In the genomic region with DNA sequence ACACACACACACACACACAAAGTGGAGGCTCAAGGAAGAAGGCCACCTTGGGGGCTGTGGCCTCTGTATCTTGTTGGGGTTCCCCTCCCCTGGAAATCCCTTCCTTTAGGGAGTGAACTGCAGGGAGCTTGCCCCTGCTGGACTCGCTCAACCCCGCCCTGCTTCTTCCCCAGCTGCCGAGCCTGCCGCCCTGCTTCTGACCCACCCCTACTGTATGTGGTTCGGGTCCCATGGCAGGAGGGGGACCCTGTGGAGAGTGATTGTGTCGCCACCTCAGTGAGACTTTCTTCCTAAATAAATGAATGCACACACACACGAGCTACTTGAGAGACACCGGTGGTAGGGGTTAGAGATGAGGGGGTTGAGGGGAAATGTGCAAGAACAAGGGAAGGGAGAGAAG, we compare ENCODE assay signal across 18 cellular contexts.
DNase-seq lines count a peak whose midpoint lies in the region; ATAC-seq and TF ChIP-seq lines count a peak whose summit lies in the region.
"Had no signal": no experiment of that assay in that cellular context is flagged by ENCODE, and none has a peak within 500 bp of the region (broad histone marks: within the 10 kb centered on the region; RNA-seq: fewer than 3 reads in every experiment).

No MANE protein-coding gene starts in this region.

- intact Hi-C loops in Caco-2 (cut with micrococcal nuclease; ENCODE audit: unreplicated experiment), result no loop called here

- no peaks in the 10 kb centered on the region for H3K36me3 ChIP-seq in CD4-positive, CD25-positive, alpha-beta regulatory T cell (ENCODE audit: control insufficient read depth, insufficient read depth, low read length)
- no peaks in the 10 kb centered on the region for H3K36me3 ChIP-seq in KOPT-K1 (ENCODE audit: insufficient read depth, low read length)
- no peaks in the 10 kb centered on the region for H3K36me3 ChIP-seq in neural progenitor cell
- H3K36me3 ChIP-seq in Caco-2 (ENCODE audit: control insufficient read depth, insufficient read depth, low read length), result no peaks in the 10 kb centered on the region

- H2AFZ ChIP-seq in neural progenitor cell (replicated peaks), result no peak overlapping the region
- H2AFZ ChIP-seq: GM23248 had no signal

- H3K27me3 Mint-ChIP-seq in activated CD4-positive, alpha-beta T cell treated with anti-CD3 and anti-CD28 coated beads, Interleukin-2, amount 10 ng/mL, durations not matched to agents 7 days and 5 days, result no peaks in the 10 kb centered on the region
- no peaks in the 10 kb centered on the region for H3K27me3 Mint-ChIP-seq in CD4-positive, CD25-positive, alpha-beta regulatory T cell
- peaks cover 9% of the 10 kb centered on the region for H3K27me3 Mint-ChIP-seq in neural progenitor cell (ENCODE audit: insufficient read depth, low read depth)
- peaks cover 32% of the 10 kb centered on the region for H3K27me3 Mint-ChIP-seq in Caco-2 (ENCODE audit: insufficient read depth, unreplicated experiment)

- TF ChIP-seq CTCF in neural progenitor cell (IDR thresholded peaks at IDR 0.05) (no peak), Caco-2 (IDR thresholded peaks at IDR 0.05; ENCODE audit: insufficient read depth in 1 of 2, low read depth in 1 of 2, low read length in 1 of 2, severe bottlenecking in 1 of 2, unreplicated experiment in 1 of 2) (no peak)

- no peak overlapping the region for H3K27ac ChIP-seq in CD4-positive, CD25-positive, alpha-beta regulatory T cell (ENCODE audit: insufficient read depth, low read length, poor library complexity, severe bottlenecking)
- H3K27ac ChIP-seq in KOPT-K1 (ENCODE audit: low read depth, low read length, poor library complexity, severe bottlenecking), result peak overlapping the region; percentile 28
- H3K27ac ChIP-seq in neural progenitor cell, result no peak overlapping the region
- H3K27ac ChIP-seq: 22Rv1, A549, C4-2B, GM23248 had no signal

- no peak overlapping the region for H3K4me3 Mint-ChIP-seq in activated CD4-positive, alpha-beta T cell treated with anti-CD3 and anti-CD28 coated beads, Interleukin-2, amount 10 ng/mL, durations not matched to agents 7 days and 5 days
- H3K4me3 Mint-ChIP-seq in CD4-positive, CD25-positive, alpha-beta regulatory T cell, result no peak overlapping the region
- H3K4me3 Mint-ChIP-seq in neural progenitor cell, result no peak overlapping the region
- H3K4me3 Mint-ChIP-seq in Caco-2 (ENCODE audit: unreplicated experiment), result no peak overlapping the region
- H3K4me3 Mint-ChIP-seq: HFFc6 had no signal

- no peak for ATAC-seq in CD4-positive, CD25-positive, alpha-beta regulatory T cell (ENCODE audit: low read depth in 2 of 2)
- ATAC-seq in HG02852 (IDR thresholded peaks at IDR 0.05; ENCODE audit: unreplicated experiment), result no peak
- ATAC-seq: A549 had no signal

- H3K9me3 Mint-ChIP-seq in activated CD4-positive, alpha-beta T cell treated with anti-CD3 and anti-CD28 coated beads, Interleukin-2, amount 10 ng/mL, durations not matched to agents 7 days and 5 days, result no peaks in the 10 kb centered on the region
- H3K9me3 Mint-ChIP-seq in CD4-positive, CD25-positive, alpha-beta regulatory T cell, result no peaks in the 10 kb centered on the region
- H3K9me3 Mint-ChIP-seq in neural progenitor cell (no peaks in the 10 kb centered on the region), Caco-2 (ENCODE audit: unreplicated experiment) (no peaks in the 10 kb centered on the region)
- H3K9me3 Mint-ChIP-seq: CD8-positive, alpha-beta memory T cell had no signal

- H3K27ac Mint-ChIP-seq in activated CD4-positive, alpha-beta T cell treated with anti-CD3 and anti-CD28 coated beads, Interleukin-2, amount 10 ng/mL, durations not matched to agents 7 days and 5 days, result peak overlapping the region; percentile 32
- peak overlapping the region in 2 of 3 donors; percentile 46 to 59 for H3K27ac Mint-ChIP-seq in CD4-positive, CD25-positive, alpha-beta regulatory T cell
- peak overlapping the region; percentile 88 for H3K27ac Mint-ChIP-seq in neural progenitor cell
- no peak overlapping the region for H3K27ac Mint-ChIP-seq in Caco-2 (ENCODE audit: unreplicated experiment)
- H3K27ac Mint-ChIP-seq: HFFc6 had no signal

- H4K20me1 ChIP-seq in neural progenitor cell (ENCODE audit: low read depth), result peaks cover 100% of the 10 kb centered on the region

- peaks cover 3% of the 10 kb centered on the region for H3K4me1 ChIP-seq in CD4-positive, CD25-positive, alpha-beta regulatory T cell (ENCODE audit: control insufficient read depth, insufficient read depth, low read length, poor library complexity, severe bottlenecking)
- H3K4me1 ChIP-seq in neural progenitor cell, result peaks cover 59% of the 10 kb centered on the region
- no peaks in the 10 kb centered on the region for H3K4me1 ChIP-seq in Caco-2
- H3K4me1 ChIP-seq: A549 had no signal

- no peak overlapping the region for H3K4me3 ChIP-seq in CD4-positive, CD25-positive, alpha-beta regulatory T cell (ENCODE audit: low read depth, low read length)
- no peak overlapping the region for H3K4me3 ChIP-seq in neural progenitor cell
- no peak overlapping the region for H3K4me3 ChIP-seq in Caco-2 (ENCODE audit: low read depth, low read length)
- H3K4me3 ChIP-seq: A549, GM23248 had no signal

- POLR2A ChIA-PET in activated CD4-positive, alpha-beta T cell treated with anti-CD3 and anti-CD28 coated beads, Interleukin-2, amount 10 ng/mL, durations not matched to agents 7 days and 5 days (lab: Charles Lee), result no interaction called here
- POLR2A ChIA-PET in Caco-2 (lab: Charles Lee), result no interaction called here

- no peak overlapping the region for H3K9ac ChIP-seq in neural progenitor cell
- H3K9ac ChIP-seq: GM23248 had no signal

- no TSS peak for BruUV-seq in Caco-2 (replicated peaks; lab: Mats Ljungman, UMichigan)

- H3K9me3 ChIP-seq in CD4-positive, CD25-positive, alpha-beta regulatory T cell (ENCODE audit: control insufficient read depth in 2 of 2, low read length in 2 of 2), result no peaks in the 10 kb centered on the region
- no peaks in the 10 kb centered on the region for H3K9me3 ChIP-seq in KOPT-K1 (ENCODE audit: insufficient read depth, low read length, poor library complexity, severe bottlenecking)
- no peaks in the 10 kb centered on the region for H3K9me3 ChIP-seq in neural progenitor cell (ENCODE audit: low read depth)
- H3K9me3 ChIP-seq in Caco-2, result no peaks in the 10 kb centered on the region
- H3K9me3 ChIP-seq: A549 had no signal

- H3K27me3 ChIP-seq in CD4-positive, CD25-positive, alpha-beta regulatory T cell (ENCODE audit: control insufficient read depth, insufficient read depth, low read length), result no peaks in the 10 kb centered on the region
- no peaks in the 10 kb centered on the region for H3K27me3 ChIP-seq in neural progenitor cell
- H3K27me3 ChIP-seq in Caco-2 (replicated peaks; ENCODE audit: control insufficient read depth, insufficient read depth, low read length), result peaks cover 1% of the 10 kb centered on the region

- DNase-seq in activated CD4-positive, alpha-beta T cell treated with anti-CD3 and anti-CD28 coated beads, Interleukin-2, amount 10 ng/mL, durations not matched to agents 7 days and 5 days, result no peak
- DNase-seq in activated CD4-positive, alpha-beta T cell treated with anti-CD3 and anti-CD28 coated beads, Interleukin-2, amount 50 U/mL, for 1 hour, result no peak
- DNase-seq in CD4-positive, CD25-positive, alpha-beta regulatory T cell, result no peak
- no peak for DNase-seq in neural progenitor cell (ENCODE audit: low spot score)
- DNase-seq in Caco-2, result no peak
- no peak for DNase-seq in amygdala (lab: John Stamatoyannopoulos, UW)
- DNase-seq: AML-193, COR-L47, GM23248, HCEC 1CT, HFFc6, IMR-90 had no signal

- H3F3A ChIP-seq in neural progenitor cell (ENCODE audit: low read depth), result no peaks in the 10 kb centered on the region

- CTCF ChIA-PET in activated CD4-positive, alpha-beta T cell treated with anti-CD3 and anti-CD28 coated beads, Interleukin-2, amount 10 ng/mL, durations not matched to agents 7 days and 5 days (lab: Charles Lee), result interaction anchor here (1.5 kb wide), 1 partner anchor 12 kb away, joined by 3 read pairs; no protein-coding TSS in a partner anchor
- CTCF ChIA-PET in Caco-2 (lab: Charles Lee), result no interaction called here

- peak overlapping the region; percentile 12 for H3K4me2 ChIP-seq in neural progenitor cell
- H3K4me2 ChIP-seq: A549 had no signal

- no peaks in the 10 kb centered on the region for H3K36me3 Mint-ChIP-seq in activated CD4-positive, alpha-beta T cell treated with anti-CD3 and anti-CD28 coated beads, Interleukin-2, amount 10 ng/mL, durations not matched to agents 7 days and 5 days (ENCODE audit: low read depth)
- H3K36me3 Mint-ChIP-seq in CD4-positive, CD25-positive, alpha-beta regulatory T cell, result peaks cover 4% of the 10 kb centered on the region
- H3K36me3 Mint-ChIP-seq in neural progenitor cell (no peaks in the 10 kb centered on the region), Caco-2 (ENCODE audit: insufficient read depth, unreplicated experiment) (no peaks in the 10 kb centered on the region)
- H3K36me3 Mint-ChIP-seq: CD8-positive, alpha-beta memory T cell had no signal

- peaks cover 24% of the 10 kb centered on the region for H3K4me1 Mint-ChIP-seq in activated CD4-positive, alpha-beta T cell treated with anti-CD3 and anti-CD28 coated beads, Interleukin-2, amount 10 ng/mL, durations not matched to agents 7 days and 5 days
- peaks cover 0 to 20% (median 0%) of the 10 kb centered on the region in 4 donors for H3K4me1 Mint-ChIP-seq in CD4-positive, CD25-positive, alpha-beta regulatory T cell
- H3K4me1 Mint-ChIP-seq in neural progenitor cell (peaks cover 73% of the 10 kb centered on the region), Caco-2 (ENCODE audit: low read depth, unreplicated experiment) (no peaks in the 10 kb centered on the region)

- peaks cover 17% of the 10 kb centered on the region for H3K79me2 ChIP-seq in neural progenitor cell (ENCODE audit: low read depth)
